12 cellular contexts compared by ENCODE assay signal in the genomic region with DNA sequence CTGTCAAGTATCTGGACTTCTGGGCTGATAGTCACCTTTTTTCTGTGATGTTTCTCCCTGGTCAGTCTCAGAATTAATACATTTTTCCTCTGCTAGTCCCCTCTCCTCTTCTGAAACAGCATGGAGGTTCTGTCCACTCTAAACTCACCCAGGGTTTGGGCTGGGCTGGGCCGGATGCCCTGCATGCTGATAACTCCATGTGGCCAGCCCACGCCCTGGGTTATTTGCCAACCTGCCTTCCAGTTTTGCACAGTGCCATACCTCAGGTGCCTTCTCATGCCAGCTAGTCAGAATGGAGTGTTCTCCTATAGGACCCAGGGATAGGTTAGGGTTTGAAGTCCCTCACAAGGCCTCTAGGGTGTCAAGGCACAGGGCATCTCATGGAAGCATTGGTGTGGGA.
"Had no signal": no experiment of that assay in that cellular context is flagged by ENCODE, and none has a peak within 500 bp of the region (broad histone marks: within the 10 kb centered on the region; RNA-seq: fewer than 3 reads in every experiment).

No MANE protein-coding gene starts in this region.

- H3K36me3 ChIP-seq: tibial artery, vagina had no signal

- H3K4me1 ChIP-seq: parathyroid adenoma, vagina had no signal

- H3K27ac ChIP-seq: parathyroid adenoma, tibial artery, vagina had no signal

- H3K4me3 ChIP-seq: lung, tibial artery, vagina had no signal

- ATAC-seq: esophagus mucosa, left colon had no signal

- H3K27me3 ChIP-seq: tibial artery, vagina had no signal

- H3K27me3 Mint-ChIP-seq: brain had no signal

- DNase-seq: activated CD8-positive, alpha-beta memory T cell treated with anti-CD3 and anti-CD28 coated beads for 24 hours; activated naive CD4-positive, alpha-beta T cell treated with anti-CD3 and anti-CD28 coated beads, Interleukin-2, amount 50 U/mL, for 16 hours; amygdala; glutamatergic neuron; left colon; T1000; tibial artery had no signal

- H3K9me3 ChIP-seq: tibial artery, vagina had no signal

- H3K4me3 Mint-ChIP-seq: brain had no signal

- H3K9me3 Mint-ChIP-seq: brain had no signal

- H3K9ac ChIP-seq: parathyroid adenoma had no signal
